8 cellular contexts compared by ENCODE assay signal in genomic region chr4:86496094-86497060, GRCh38.
A peak's percentile ranks its signal among the peaks of the same experiment; 100 is the strongest.
DNase-seq lines count a peak whose midpoint lies in the region; ATAC-seq and TF ChIP-seq lines count a peak whose summit lies in the region.

No MANE protein-coding gene starts in this region.

- no peak overlapping the region for H3K18ac ChIP-seq in mesenchymal stem cell (ENCODE audit: low read depth in 1 of 2, low read length in 2 of 2)

- H2BK12ac ChIP-seq in mesenchymal stem cell (ENCODE audit: low read length in 2 of 2): no peak overlapping the region

- no peak overlapping the region for H3K4me3 ChIP-seq in colonic mucosa
- no peak overlapping the region for H3K4me3 ChIP-seq in mesenchymal stem cell (ENCODE audit: insufficient read depth in 1 of 2, low read depth in 1 of 2, low read length in 2 of 2)

- peak overlapping the region; percentile 48 for H2BK5ac ChIP-seq in mesenchymal stem cell (ENCODE audit: low read depth, low read length, poor library complexity, severe bottlenecking)

- no peak overlapping the region for H3K14ac ChIP-seq in mesenchymal stem cell (ENCODE audit: low read length in 2 of 2)

- no peak overlapping the region for H4K91ac ChIP-seq in mesenchymal stem cell (ENCODE audit: low read length)

- ATAC-seq in HG02678 (IDR thresholded peaks at IDR 0.05; ENCODE audit: unreplicated experiment) (peak; percentile 41), GM18870 (IDR thresholded peaks at IDR 0.05; ENCODE audit: unreplicated experiment) (no peak)

- no peak overlapping the region for H4K8ac ChIP-seq in mesenchymal stem cell (ENCODE audit: low read length)

- no peaks in the 10 kb centered on the region for H3K36me3 ChIP-seq in colonic mucosa
- no peaks in the 10 kb centered on the region for H3K36me3 ChIP-seq in mesenchymal stem cell (ENCODE audit: control insufficient read depth in 1 of 2, insufficient read depth in 2 of 2, low read depth in 1 of 2, low read length in 2 of 2)

- H2AFZ ChIP-seq in mesenchymal stem cell (ENCODE audit: low read depth, low read length): no peak overlapping the region

- 36% methylated on average over 5 of the region's 5 CpGs for whole genome bisulfite sequencing in mesenchymal stem cell

- H3K23ac ChIP-seq in mesenchymal stem cell (ENCODE audit: low read length in 2 of 2): no peak overlapping the region

- H3K9me3 ChIP-seq in colonic mucosa (no peaks in the 10 kb centered on the region), mesenchymal stem cell (ENCODE audit: control insufficient read depth, low read length) (no peaks in the 10 kb centered on the region)

- TF ChIP-seq CTCF in colonic mucosa (IDR thresholded peaks at IDR 0.05): peak; percentile 72

- H2AK5ac ChIP-seq in mesenchymal stem cell (ENCODE audit: low read length, severe bottlenecking): no peak overlapping the region

- intact Hi-C loops in colonic mucosa (cut with DNase I): loop anchor here (2.0 to 5.0 kb wide), 2 partner anchors 101 to 400 kb away; no protein-coding TSS in a partner anchor

- H3K27me3 ChIP-seq in colonic mucosa (no peaks in the 10 kb centered on the region), mesenchymal stem cell (ENCODE audit: control insufficient read depth in 1 of 2, insufficient read depth in 1 of 2, low read length in 2 of 2) (no peaks in the 10 kb centered on the region)

- H3K4ac ChIP-seq in mesenchymal stem cell (ENCODE audit: low read depth in 1 of 2, low read length in 2 of 2): no peak overlapping the region

- no peak overlapping the region for H2BK15ac ChIP-seq in mesenchymal stem cell (ENCODE audit: low read depth, poor library complexity, severe bottlenecking)

- DNase-seq in NCI-H146 (lab: John Stamatoyannopoulos, UW) (peak; percentile 1), NCI-H146 treated with DMSO at 0.1 percent for 48 hours (lab: John Stamatoyannopoulos, UW; ENCODE audit: unreplicated experiment) (no peak), SHP77 (lab: John Stamatoyannopoulos, UW) (peak; percentile 31 to 35), colonic mucosa (peak; percentile 32), mesenchymal stem cell (peak; percentile 51), mesenteric fat pad (ENCODE audit: low spot score) (no peak)

- H3K4me2 ChIP-seq in mesenchymal stem cell (ENCODE audit: low read length, poor library complexity, severe bottlenecking): no peak overlapping the region

- peaks cover 2% of the 10 kb centered on the region for H3K79me1 ChIP-seq in mesenchymal stem cell (replicated peaks; ENCODE audit: low read length, poor library complexity, severe bottlenecking)

- no peak overlapping the region for H3K27ac ChIP-seq in colonic mucosa
- peak overlapping the region; percentile 87 for H3K27ac ChIP-seq in mesenchymal stem cell (ENCODE audit: low read length, poor library complexity, severe bottlenecking)

- H3K4me1 ChIP-seq in colonic mucosa: no peaks in the 10 kb centered on the region
- peaks cover 7% of the 10 kb centered on the region for H3K4me1 ChIP-seq in mesenchymal stem cell (ENCODE audit: control insufficient read depth, insufficient read depth, low read depth, low read length)

- no peak overlapping the region for H3K9ac ChIP-seq in colonic mucosa (ENCODE audit: low read depth in 2 of 2, low read length in 2 of 2)
- peak overlapping the region; percentile 71 for H3K9ac ChIP-seq in mesenchymal stem cell (ENCODE audit: low read length)

- H2BK120ac ChIP-seq in mesenchymal stem cell (ENCODE audit: low read depth, low read length): no peak overlapping the region

Comparison
In these comparisons a context has a peak if more than half of its experiments do, and no peak if none do; other contexts are left out.
1. DNase-seq: peak in NCI-H146 (single experiment), SHP77 (2 of 2), colonic mucosa (single experiment) and mesenchymal stem cell (single experiment); none in NCI-H146 treated with DMSO at 0.1 percent for 48 hours (single experiment) and mesenteric fat pad (single experiment).